ENCODE assay signal across 8 cellular contexts in genomic region chr4:2793578-2793919, GRCh38. TPM values are rescaled to one million over a fixed set of nuclear protein-coding genes. Genes with fewer than 3 reads are reported as not detected.
DNase-seq lines count a peak whose midpoint lies in the region; ATAC-seq and TF ChIP-seq lines count a peak whose summit lies in the region.

No MANE protein-coding gene starts in this region.

- no peaks in the 10 kb centered on the region for H3K4me1 ChIP-seq in aorta (ENCODE audit: control insufficient read depth in 1 of 2, insufficient read depth in 2 of 2, low read length in 2 of 2)

- TF ChIP-seq CTCF in activated B cell treated with CpG ODN at 0.5 μM for 24 hours (IDR thresholded peaks at IDR 0.05) (no peak), epithelial cell of esophagus (IDR thresholded peaks at IDR 0.05; ENCODE audit: insufficient read depth, low read depth, low read length, missing control alignments) (no peak)

- POLR2A ChIA-PET in activated B cell treated with CpG ODN at 0.5 μM for 24 hours (lab: Charles Lee) = no interaction called here
- POLR2A ChIA-PET in naive thymus-derived CD8-positive, alpha-beta T cell (lab: Charles Lee) = interaction anchor here (1.2 kb wide), 1 partner anchor 11 kb away, joined by 4 read pairs; no protein-coding TSS in a partner anchor

- H3K27me3 Mint-ChIP-seq in activated B cell treated with CpG ODN at 0.5 μM for 24 hours = no peaks in the 10 kb centered on the region
- no peaks in the 10 kb centered on the region for H3K27me3 Mint-ChIP-seq in naive thymus-derived CD8-positive, alpha-beta T cell

- peak overlapping the region; percentile 87 for H3K4me3 Mint-ChIP-seq in activated B cell treated with CpG ODN at 0.5 μM for 24 hours
- H3K4me3 Mint-ChIP-seq in naive thymus-derived CD8-positive, alpha-beta T cell = peak overlapping the region; percentile 75 to 91 (median 86)

- peak; percentile 45 for DNase-seq in SKM-1 treated with dmso at 0.1 percent for 144 hours (lab: John Stamatoyannopoulos, UW; ENCODE audit: unreplicated experiment)
- DNase-seq in SKM-1 (lab: John Stamatoyannopoulos, UW; ENCODE audit: unreplicated experiment) = no peak
- DNase-seq in activated B cell treated with CpG ODN at 0.5 μM for 24 hours = peak; percentile 30
- peak; percentile 67 for DNase-seq in epithelial cell of esophagus (ENCODE audit: low read depth)
- DNase-seq in naive thymus-derived CD8-positive, alpha-beta T cell = peak in 1 of 10 donors; percentile 12
- peak; percentile 79 to 89 for DNase-seq in aorta

- no peak overlapping the region for H3K27ac ChIP-seq in aorta (ENCODE audit: low read depth in 1 of 2, low read length in 2 of 2)

- H3K4me1 Mint-ChIP-seq in activated B cell treated with CpG ODN at 0.5 μM for 24 hours = peaks cover 82% of the 10 kb centered on the region
- H3K4me1 Mint-ChIP-seq in naive thymus-derived CD8-positive, alpha-beta T cell = peaks cover 26 to 74% (median 64%) of the 10 kb centered on the region in 4 donors

- no peaks in the 10 kb centered on the region for H3K9me3 ChIP-seq in aorta (ENCODE audit: control insufficient read depth, low read length)

- no peaks in the 10 kb centered on the region for H3K36me3 Mint-ChIP-seq in activated B cell treated with CpG ODN at 0.5 μM for 24 hours (ENCODE audit: low read depth)
- H3K36me3 Mint-ChIP-seq in naive thymus-derived CD8-positive, alpha-beta T cell = no peaks in the 10 kb centered on the region

- intact Hi-C loops in activated B cell treated with CpG ODN at 0.5 μM for 24 hours (cut with micrococcal nuclease) = no loop called here
- intact Hi-C loops in aorta (cut with DNase I) = loop anchor here in 1 of 2 donors (5.0 kb wide), 1 partner anchor 49 kb away; the partner anchor contains the start of gene ADD1

- H3K9me3 Mint-ChIP-seq in activated B cell treated with CpG ODN at 0.5 μM for 24 hours = no peaks in the 10 kb centered on the region
- peaks cover 0 to 1% (median 0%) of the 10 kb centered on the region in 9 donors for H3K9me3 Mint-ChIP-seq in naive thymus-derived CD8-positive, alpha-beta T cell

- peak overlapping the region; percentile 54 for H3K4me3 ChIP-seq in epithelial cell of esophagus (ENCODE audit: low read length)
- peak overlapping the region in 1 of 2 donors; percentile 30 for H3K4me3 ChIP-seq in aorta (ENCODE audit: low read length in 2 of 2)

- no peaks in the 10 kb centered on the region for H3K36me3 ChIP-seq in aorta (ENCODE audit: control insufficient read depth in 1 of 2, insufficient read depth in 2 of 2, low read length in 1 of 2)

- H3K27me3 ChIP-seq in aorta (ENCODE audit: control insufficient read depth in 1 of 2, insufficient read depth in 2 of 2, low read length in 1 of 2) = no peaks in the 10 kb centered on the region

- CTCF ChIA-PET in activated B cell treated with CpG ODN at 0.5 μM for 24 hours (lab: Charles Lee) = no interaction called here

- no peak overlapping the region for H3K27ac Mint-ChIP-seq in activated B cell treated with CpG ODN at 0.5 μM for 24 hours
- H3K27ac Mint-ChIP-seq in naive thymus-derived CD8-positive, alpha-beta T cell = peak overlapping the region in 7 of 10 donors; percentile 53 to 82 (median 70)

- WGBS in aorta, 2 donors = 9 to 11% methylated on average over 13 to 24 of the region's 24 CpGs

- ATAC-seq in activated B cell treated with CpG ODN at 0.5 μM for 24 hours (ENCODE audit: low read depth) (no peak), aorta (ENCODE audit: low FRiP score) (no peak), GM21717 (IDR thresholded peaks at IDR 0.05; ENCODE audit: unreplicated experiment) (no peak), GM19452 (IDR thresholded peaks at IDR 0.05; ENCODE audit: unreplicated experiment) (no peak)
- peak in 1 of 2 donors; percentile 7 for ATAC-seq in naive thymus-derived CD8-positive, alpha-beta T cell

RNA-seq across cellular contexts. Expression of gene SH3BP2, which starts 0.7 kb away (rescaled TPM):
- total RNA-seq in activated B cell treated with CpG ODN at 0.5 μM for 24 hours (40.4 and 43.2 TPM in 2 replicates), aorta (10 to 100 TPM; 47.8 to 75.4 TPM)
- 10 to 100 TPM; 27.8 to 28.3 TPM for total RNA-seq in naive thymus-derived CD8-positive, alpha-beta T cell
- polyA plus RNA-seq in naive thymus-derived CD8-positive, alpha-beta T cell = 10 to 100 TPM in 1 of 3 donors, 1 to 10 TPM in 2; 4.8 to 10.8 (median 5.4) TPM
- 10 to 100 TPM in 1 of 2 donors, 1 to 10 TPM in 1; 6.2 to 13.8 TPM for polyA plus RNA-seq in aorta

RNA-seq across cellular contexts. Expression of gene TNIP2, which starts 37.4 kb away (rescaled TPM):
- total RNA-seq in activated B cell treated with CpG ODN at 0.5 μM for 24 hours (79.1 and 83.2 TPM in 2 replicates), aorta (10 to 100 TPM; 37.4 to 39.4 TPM)
- total RNA-seq in naive thymus-derived CD8-positive, alpha-beta T cell = 10 to 100 TPM; 48.1 to 48.4 TPM
- polyA plus RNA-seq in naive thymus-derived CD8-positive, alpha-beta T cell = 10 to 100 TPM; 34.2 to 52.5 (median 43.5) TPM
- polyA plus RNA-seq in aorta = 10 to 100 TPM; 37.2 to 43.8 TPM

RNA-seq across cellular contexts. Expression of gene ADD1, which starts 50.1 kb away (rescaled TPM):
- total RNA-seq in activated B cell treated with CpG ODN at 0.5 μM for 24 hours (326 and 340 TPM in 2 replicates), aorta (100 to 1,000 TPM; 305 to 351 TPM)
- total RNA-seq in naive thymus-derived CD8-positive, alpha-beta T cell = 100 to 1,000 TPM; 302 to 309 TPM
- polyA plus RNA-seq in naive thymus-derived CD8-positive, alpha-beta T cell = 100 to 1,000 TPM; 129 to 151 (median 150) TPM
- 100 to 1,000 TPM in 1 of 2 donors, 10 to 100 TPM in 1; 98.3 to 263 TPM for polyA plus RNA-seq in aorta
